14 cellular contexts compared by ENCODE assay signal in the genomic region with DNA sequence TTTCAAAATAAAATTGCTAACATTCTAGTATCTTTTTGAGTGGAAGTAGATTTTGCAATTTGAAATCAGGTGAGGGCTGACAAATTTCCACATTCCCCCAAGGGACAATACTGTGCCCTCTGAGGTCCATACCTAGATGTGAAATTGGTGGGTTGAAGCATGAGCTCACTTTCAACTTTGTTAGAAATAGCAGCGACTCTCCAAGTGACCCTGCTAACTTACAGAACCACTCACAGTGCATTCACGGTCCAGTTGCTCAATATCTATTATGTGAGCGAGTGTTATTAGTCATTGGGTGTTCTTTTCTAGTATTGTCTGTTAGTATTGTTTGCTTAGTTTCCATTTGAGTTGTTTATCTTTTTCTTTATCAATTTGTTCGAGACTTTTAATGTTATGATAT. TPM values are rescaled to one million over a fixed set of nuclear protein-coding genes. Genes with fewer than 3 reads are reported as not detected.
A peak's percentile ranks its signal among the peaks of the same experiment; 100 is the strongest.
DNase-seq lines count a peak whose midpoint lies in the region; ATAC-seq and TF ChIP-seq lines count a peak whose summit lies in the region.
"Had no signal": no experiment of that assay in that cellular context is flagged by ENCODE, and none has a peak within 500 bp of the region (broad histone marks: within the 10 kb centered on the region; RNA-seq: fewer than 3 reads in every experiment).

No MANE protein-coding gene starts in this region.

- H3K27ac ChIP-seq in stomach = no peak overlapping the region
- H3K27ac ChIP-seq: HL-60 had no signal

- H3K4me1 ChIP-seq in stomach = no peaks in the 10 kb centered on the region

- intact Hi-C loops in stomach (cut with DNase I; ENCODE audit: low total_unique reads) = no loop called here
- intact Hi-C loops in activated naive CD4-positive, alpha-beta T cell treated with anti-CD3 and anti-CD28 coated beads for 36 hours (cut with micrococcal nuclease) = no loop called here

- no peak overlapping the region for H3K4me3 Mint-ChIP-seq in activated naive CD4-positive, alpha-beta T cell treated with anti-CD3 and anti-CD28 coated beads for 36 hours
- H3K4me3 Mint-ChIP-seq: memory B cell had no signal

- peaks cover 9% of the 10 kb centered on the region for H3K9me3 Mint-ChIP-seq in activated naive CD4-positive, alpha-beta T cell treated with anti-CD3 and anti-CD28 coated beads for 36 hours

- DNase-seq in fibroblast of pulmonary artery (ENCODE audit: low read depth) (peak; percentile 78), stomach (no peak), NCI-H1417 (lab: John Stamatoyannopoulos, UW) (no peak)
- DNase-seq in activated naive CD4-positive, alpha-beta T cell treated with anti-CD3 and anti-CD28 coated beads for 36 hours = no peak
- DNase-seq: activated naive CD4-positive, alpha-beta T cell treated with anti-CD3 and anti-CD28 coated beads, Interleukin-2, amount 50 U/mL, for 16 hours; erythroblast had no signal

- no peak for TF ChIP-seq POLR2A in stomach (IDR thresholded peaks at IDR 0.05)

- 22 to 62% (median 37%) methylated on average over 4 of the region's 4 CpGs for WGBS in stomach, 5 donors

- peak; percentile 86 for ATAC-seq in GM18520 (IDR thresholded peaks at IDR 0.05; ENCODE audit: unreplicated experiment)
- peak; percentile 81 for ATAC-seq in GM21717 (IDR thresholded peaks at IDR 0.05; ENCODE audit: unreplicated experiment)
- peak; percentile 72 for ATAC-seq in HG03280 (IDR thresholded peaks at IDR 0.05; ENCODE audit: unreplicated experiment)
- ATAC-seq in GM19324 (IDR thresholded peaks at IDR 0.05; ENCODE audit: low FRiP score, unreplicated experiment) = no peak

- H3K4me1 Mint-ChIP-seq in activated naive CD4-positive, alpha-beta T cell treated with anti-CD3 and anti-CD28 coated beads for 36 hours (ENCODE audit: low read depth) = no peaks in the 10 kb centered on the region

- no peaks in the 10 kb centered on the region for H3K36me3 ChIP-seq in stomach

- CTCF ChIA-PET in activated naive CD4-positive, alpha-beta T cell treated with anti-CD3 and anti-CD28 coated beads for 36 hours (lab: Charles Lee) = interaction anchor here (1.0 kb wide), 1 partner anchor 168 kb away, joined by 3 read pairs; no protein-coding TSS in a partner anchor

- H3K27me3 ChIP-seq in stomach = no peaks in the 10 kb centered on the region

- H3K9me3 ChIP-seq in stomach = peaks cover 0 to 12% (median 5%) of the 10 kb centered on the region in 4 donors

- H3K27me3 Mint-ChIP-seq in activated naive CD4-positive, alpha-beta T cell treated with anti-CD3 and anti-CD28 coated beads for 36 hours (ENCODE audit: low read depth) = peaks cover 2% of the 10 kb centered on the region

- H3K4me3 ChIP-seq in fibroblast of pulmonary artery (replicated peaks; ENCODE audit: low read depth, low read length) = no peak overlapping the region
- H3K4me3 ChIP-seq in stomach = no peak overlapping the region

- no peak overlapping the region for H3K27ac Mint-ChIP-seq in activated naive CD4-positive, alpha-beta T cell treated with anti-CD3 and anti-CD28 coated beads for 36 hours
- H3K27ac Mint-ChIP-seq: memory B cell had no signal

- no peak for TF ChIP-seq CTCF in fibroblast of pulmonary artery (IDR thresholded peaks at IDR 0.05; ENCODE audit: low read length, missing control alignments)
- no peak for TF ChIP-seq CTCF in stomach (IDR thresholded peaks at IDR 0.05)

- TF ChIP-seq EP300 in stomach (IDR thresholded peaks at IDR 0.05) = no peak

- peaks cover 7% of the 10 kb centered on the region for H3K36me3 Mint-ChIP-seq in activated naive CD4-positive, alpha-beta T cell treated with anti-CD3 and anti-CD28 coated beads for 36 hours (ENCODE audit: low read depth)

RNA-seq across cellular contexts. Expression of gene ASB17, which starts 53.6 kb away (rescaled TPM):
- not detected for total RNA-seq in stomach
- polyA plus RNA-seq in stomach = not detected
- total RNA-seq in activated naive CD4-positive, alpha-beta T cell treated with anti-CD3 and anti-CD28 coated beads for 36 hours = not detected
- total RNA-seq: NCI-H460, skeletal muscle tissue had no signal
